ENCODE assay signal across 11 cellular contexts in the genomic region with DNA sequence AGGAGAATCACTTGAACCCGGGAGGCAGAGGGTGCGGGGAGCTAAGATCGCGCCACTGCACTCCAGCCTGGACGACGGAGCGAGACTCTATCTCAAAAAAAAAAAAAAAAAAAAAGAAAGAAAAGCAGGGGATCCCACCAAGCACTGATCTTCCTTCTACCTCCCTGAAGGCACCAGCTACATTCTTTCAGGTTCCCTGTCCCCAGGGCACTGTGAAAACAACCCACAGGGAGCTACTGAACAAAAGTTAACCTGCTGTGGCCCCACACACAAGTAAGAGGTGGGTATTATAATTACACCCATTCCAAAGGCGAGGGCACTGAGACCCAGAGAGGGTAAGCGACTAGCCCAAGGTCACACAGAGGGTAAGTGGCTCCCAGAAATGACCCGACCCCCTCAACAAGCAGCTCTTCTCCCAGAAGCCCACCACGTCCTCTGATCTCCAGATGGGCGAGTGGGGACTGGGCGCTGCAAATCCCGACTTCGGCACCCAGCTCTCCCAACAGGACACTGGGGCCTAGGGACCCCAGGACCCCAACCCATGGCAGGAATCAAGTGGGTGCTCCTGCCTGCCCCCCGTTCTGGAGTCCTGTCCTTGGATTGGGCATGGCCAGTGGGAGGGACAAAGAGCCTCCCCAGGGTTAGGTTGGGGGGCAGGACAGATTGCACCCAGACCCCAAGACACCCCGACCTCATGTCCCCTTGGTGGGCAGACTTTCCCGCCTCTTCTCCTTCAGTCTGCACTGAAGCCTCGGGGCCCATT. TPM values are rescaled to one million over a fixed set of nuclear protein-coding genes. Genes with fewer than 3 reads are reported as not detected.
DNase-seq lines count a peak whose midpoint lies in the region; ATAC-seq and TF ChIP-seq lines count a peak whose summit lies in the region.
"Had no signal": no experiment of that assay in that cellular context is flagged by ENCODE, and none has a peak within 500 bp of the region (broad histone marks: within the 10 kb centered on the region; RNA-seq: fewer than 3 reads in every experiment).

No MANE protein-coding gene starts in this region.

- H3K4me1 Mint-ChIP-seq in CD4-positive, CD25-positive, alpha-beta regulatory T cell: peaks cover 0 to 20% (median 12%) of the 10 kb centered on the region in 4 donors
- H3K4me1 Mint-ChIP-seq in GM23338 (peaks cover 30% of the 10 kb centered on the region), naive B cell (peaks cover 16 to 17% (median 17%) of the 10 kb centered on the region in 3 donors)
- H3K4me1 Mint-ChIP-seq in activated CD8-positive, alpha-beta T cell treated with anti-CD3 and anti-CD28 coated beads, Interleukin-2, amount 10 ng/mL, durations not matched to agents 7 days and 5 days (ENCODE audit: low read depth): peaks cover 25% of the 10 kb centered on the region

- no peak for TF ChIP-seq CTCF in GM23338 (conservative IDR thresholded peaks at IDR 0.05; ENCODE audit: low read depth in 2 of 2)

- H3K9me3 Mint-ChIP-seq in CD4-positive, CD25-positive, alpha-beta regulatory T cell: no peaks in the 10 kb centered on the region
- no peaks in the 10 kb centered on the region for H3K9me3 Mint-ChIP-seq in GM23338
- no peaks in the 10 kb centered on the region for H3K9me3 Mint-ChIP-seq in activated CD8-positive, alpha-beta T cell treated with anti-CD3 and anti-CD28 coated beads, Interleukin-2, amount 10 ng/mL, durations not matched to agents 7 days and 5 days (ENCODE audit: insufficient read depth)
- H3K9me3 Mint-ChIP-seq in naive B cell: no peaks in the 10 kb centered on the region

- H3K27ac ChIP-seq in CD4-positive, CD25-positive, alpha-beta regulatory T cell (ENCODE audit: insufficient read depth, low read length, poor library complexity, severe bottlenecking): peak overlapping the region; percentile 69
- H3K27ac ChIP-seq in GM23338 (ENCODE audit: low read depth): no peak overlapping the region

- no peaks in the 10 kb centered on the region for H3K9me2 ChIP-seq in GM23338 (ENCODE audit: insufficient read depth)

- no peak for DNase-seq in CD4-positive, CD25-positive, alpha-beta regulatory T cell
- DNase-seq in GM23338 (ENCODE audit: low spot score) (no peak), naive B cell (no peak), NCI-H1436 (lab: John Stamatoyannopoulos, UW) (no peak), MG63 (no peak), NCI-H2227 treated with DMSO at 0.1 percent for 48 hours (lab: John Stamatoyannopoulos, UW) (no peak)
- no peak for DNase-seq in activated CD8-positive, alpha-beta T cell treated with anti-CD3 and anti-CD28 coated beads, Interleukin-2, amount 10 ng/mL, durations not matched to agents 7 days and 5 days
- DNase-seq: cortex of kidney, DMS79, mammary epithelial cell, NCI-H526 had no signal

- CTCF ChIA-PET in activated CD8-positive, alpha-beta T cell treated with anti-CD3 and anti-CD28 coated beads, Interleukin-2, amount 10 ng/mL, durations not matched to agents 7 days and 5 days (lab: Charles Lee): interaction anchor here (0.7 to 1.1 kb wide), 2 partner anchors 22 to 183 kb away, joined by 3 to 4 read pairs; a partner anchor contains a TSS

- peaks cover 5% of the 10 kb centered on the region; the same call in 1 of the 2 replicates for H3F3A ChIP-seq in GM23338 (replicated peaks; ENCODE audit: low read depth)

- POLR2A ChIA-PET in activated CD8-positive, alpha-beta T cell treated with anti-CD3 and anti-CD28 coated beads, Interleukin-2, amount 10 ng/mL, durations not matched to agents 7 days and 5 days (lab: Charles Lee): interaction anchor here (1.2 kb wide), 1 partner anchor 27 kb away, joined by 3 read pairs; a partner anchor contains a TSS

- peak overlapping the region; percentile 85 to 89 (median 87) for H3K4me3 Mint-ChIP-seq in CD4-positive, CD25-positive, alpha-beta regulatory T cell
- peak overlapping the region; percentile 85 for H3K4me3 Mint-ChIP-seq in GM23338
- peak overlapping the region; percentile 85 for H3K4me3 Mint-ChIP-seq in activated CD8-positive, alpha-beta T cell treated with anti-CD3 and anti-CD28 coated beads, Interleukin-2, amount 10 ng/mL, durations not matched to agents 7 days and 5 days
- peak overlapping the region; percentile 64 to 92 (median 82) for H3K4me3 Mint-ChIP-seq in naive B cell

- no peak overlapping the region for H2AFZ ChIP-seq in GM23338

- H3K27me3 Mint-ChIP-seq in CD4-positive, CD25-positive, alpha-beta regulatory T cell: no peaks in the 10 kb centered on the region
- H3K27me3 Mint-ChIP-seq in GM23338 (ENCODE audit: insufficient read depth, low read depth, poor library complexity) (peaks cover 9% of the 10 kb centered on the region), naive B cell (no peaks in the 10 kb centered on the region)
- no peaks in the 10 kb centered on the region for H3K27me3 Mint-ChIP-seq in activated CD8-positive, alpha-beta T cell treated with anti-CD3 and anti-CD28 coated beads, Interleukin-2, amount 10 ng/mL, durations not matched to agents 7 days and 5 days (ENCODE audit: low read depth)

- peaks cover 19% of the 10 kb centered on the region for H4K20me1 ChIP-seq in GM23338 (replicated peaks; ENCODE audit: insufficient read depth)

- H3K4me3 ChIP-seq in CD4-positive, CD25-positive, alpha-beta regulatory T cell (ENCODE audit: low read depth, low read length): no peak overlapping the region
- H3K4me3 ChIP-seq in GM23338 (peak overlapping the region; percentile 91; the same call in 1 of the 2 replicates), MG63 (no peak overlapping the region)

- H3K4me2 ChIP-seq in GM23338: peak overlapping the region; percentile 86

- H3K36me3 Mint-ChIP-seq in CD4-positive, CD25-positive, alpha-beta regulatory T cell: peaks cover 3% of the 10 kb centered on the region
- peaks cover 4% of the 10 kb centered on the region for H3K36me3 Mint-ChIP-seq in GM23338 (ENCODE audit: low read depth)
- peaks cover 19% of the 10 kb centered on the region for H3K36me3 Mint-ChIP-seq in activated CD8-positive, alpha-beta T cell treated with anti-CD3 and anti-CD28 coated beads, Interleukin-2, amount 10 ng/mL, durations not matched to agents 7 days and 5 days (ENCODE audit: low read depth)
- no peaks in the 10 kb centered on the region for H3K36me3 Mint-ChIP-seq in naive B cell

- peak overlapping the region in 1 of 3 donors; percentile 45 for H3K27ac Mint-ChIP-seq in CD4-positive, CD25-positive, alpha-beta regulatory T cell
- H3K27ac Mint-ChIP-seq in GM23338 (peak overlapping the region; percentile 89), naive B cell (peak overlapping the region in 2 of 6 donors; percentile 81 to 86)
- peak overlapping the region; percentile 69 for H3K27ac Mint-ChIP-seq in activated CD8-positive, alpha-beta T cell treated with anti-CD3 and anti-CD28 coated beads, Interleukin-2, amount 10 ng/mL, durations not matched to agents 7 days and 5 days

- H3K27me3 ChIP-seq in CD4-positive, CD25-positive, alpha-beta regulatory T cell (ENCODE audit: control insufficient read depth, insufficient read depth, low read length): no peaks in the 10 kb centered on the region
- H3K27me3 ChIP-seq in GM23338 (ENCODE audit: insufficient read depth): no peaks in the 10 kb centered on the region
- no peaks in the 10 kb centered on the region for H3K27me3 ChIP-seq in MG63

- H3K36me3 ChIP-seq in CD4-positive, CD25-positive, alpha-beta regulatory T cell (ENCODE audit: control insufficient read depth, insufficient read depth, low read length): no peaks in the 10 kb centered on the region
- no peaks in the 10 kb centered on the region for H3K36me3 ChIP-seq in GM23338 (ENCODE audit: insufficient read depth)
- peaks cover 2% of the 10 kb centered on the region; the same call in 1 of the 2 replicates for H3K36me3 ChIP-seq in MG63

- H3K79me2 ChIP-seq in GM23338 (replicated peaks; ENCODE audit: insufficient read depth): peaks cover 71% of the 10 kb centered on the region

- ATAC-seq in CD4-positive, CD25-positive, alpha-beta regulatory T cell (ENCODE audit: low read depth in 2 of 2): no peak
- ATAC-seq in GM23338 (no peak), naive B cell (ENCODE audit: low read depth in 2 of 2) (no peak)
- ATAC-seq in activated CD8-positive, alpha-beta T cell treated with anti-CD3 and anti-CD28 coated beads, Interleukin-2, amount 10 ng/mL, durations not matched to agents 7 days and 5 days: no peak

- no peaks in the 10 kb centered on the region for H3K9me3 ChIP-seq in CD4-positive, CD25-positive, alpha-beta regulatory T cell (ENCODE audit: control insufficient read depth in 2 of 2, low read length in 2 of 2)
- no peaks in the 10 kb centered on the region for H3K9me3 ChIP-seq in MG63

- H3K4me1 ChIP-seq in CD4-positive, CD25-positive, alpha-beta regulatory T cell (ENCODE audit: control insufficient read depth, insufficient read depth, low read length, poor library complexity, severe bottlenecking): peaks cover 25% of the 10 kb centered on the region
- peaks cover 15% of the 10 kb centered on the region for H3K4me1 ChIP-seq in GM23338 (ENCODE audit: insufficient read depth)

RNA-seq across cellular contexts. Expression of a gene that starts 2.4 kb away (rescaled TPM):
- total RNA-seq in CD4-positive, CD25-positive, alpha-beta regulatory T cell: 16.0 TPM
- 1 to 10 TPM; 3.8 to 7.5 (median 4.8) TPM for polyA plus RNA-seq in CD4-positive, CD25-positive, alpha-beta regulatory T cell
- total RNA-seq in GM23338 (2014; rRNA removed; shearing (Covaris generic)): 190 and 255 TPM in 2 replicates
- 40.1 and 40.9 TPM in 2 replicates for polyA plus RNA-seq in GM23338 (2016; fragmentation: Nextera tagmentation; extraction: Ambion mirVana)
- 100 to 1,000 TPM; 108 to 119 TPM for total RNA-seq in activated CD8-positive, alpha-beta T cell treated with anti-CD3 and anti-CD28 coated beads, Interleukin-2, amount 10 ng/mL, durations not matched to agents 7 days and 5 days
- polyA plus RNA-seq in naive B cell (ENCODE audit: low read depth in 6 of 6): 1 to 10 TPM; 3.2 to 5.4 (median 4.5) TPM
- 124 and 171 TPM in 2 replicates for total RNA-seq in MG63 (2014; rRNA removed; shearing (Covaris generic); ENCODE audit: low replicate concordance)

RNA-seq across cellular contexts. Expression of a gene that starts 21.5 kb away (rescaled TPM):
- total RNA-seq in CD4-positive, CD25-positive, alpha-beta regulatory T cell: 191 TPM
- polyA plus RNA-seq in CD4-positive, CD25-positive, alpha-beta regulatory T cell: 10 to 100 TPM; 53.4 to 70.2 (median 63.3) TPM
- total RNA-seq in GM23338 (2014; rRNA removed; shearing (Covaris generic)): 12.3 and 15.2 TPM in 2 replicates
- 15.8 and 16.6 TPM in 2 replicates for polyA plus RNA-seq in GM23338 (2016; fragmentation: Nextera tagmentation; extraction: Ambion mirVana)
- 10 to 100 TPM; 59.2 to 61.4 TPM for total RNA-seq in activated CD8-positive, alpha-beta T cell treated with anti-CD3 and anti-CD28 coated beads, Interleukin-2, amount 10 ng/mL, durations not matched to agents 7 days and 5 days
- polyA plus RNA-seq in naive B cell (ENCODE audit: low read depth in 6 of 6): 100 to 1,000 TPM in 3 of 6 donors, 10 to 100 TPM in 3; 40.2 to 177 (median 125) TPM
- 36.4 and 48.7 TPM in 2 replicates for total RNA-seq in MG63 (2014; rRNA removed; shearing (Covaris generic); ENCODE audit: low replicate concordance)

RNA-seq across cellular contexts. Expression of a gene that starts 27.0 kb away (rescaled TPM):
- total RNA-seq in CD4-positive, CD25-positive, alpha-beta regulatory T cell: 24.6 TPM
- 10 to 100 TPM; 49.7 to 62.5 (median 59.4) TPM for polyA plus RNA-seq in CD4-positive, CD25-positive, alpha-beta regulatory T cell
- 118 and 140 TPM in 2 replicates for total RNA-seq in GM23338 (2014; rRNA removed; shearing (Covaris generic))
- polyA plus RNA-seq in GM23338 (2016; fragmentation: Nextera tagmentation; extraction: Ambion mirVana): 347 TPM in 2 replicates
- 10 to 100 TPM; 75.1 to 80.2 TPM for total RNA-seq in activated CD8-positive, alpha-beta T cell treated with anti-CD3 and anti-CD28 coated beads, Interleukin-2, amount 10 ng/mL, durations not matched to agents 7 days and 5 days
- 10 to 100 TPM; 50.0 to 99.3 (median 70.8) TPM for polyA plus RNA-seq in naive B cell (ENCODE audit: low read depth in 6 of 6)
- 17.2 and 34.5 TPM in 2 replicates for total RNA-seq in MG63 (2014; rRNA removed; shearing (Covaris generic); ENCODE audit: low replicate concordance)
